In genomic region chrY:18904296-18904695, GRCh38 we compare ENCODE assay signal across 16 cellular contexts.
A peak's percentile ranks its signal among the peaks of the same experiment; 100 is the strongest.
DNase-seq lines count a peak whose midpoint lies in the region; ATAC-seq lines count a peak whose summit lies in the region.
"Had no signal": no experiment of that assay in that cellular context is flagged by ENCODE, and none has a peak within 500 bp of the region (broad histone marks: within the 10 kb centered on the region; RNA-seq: fewer than 3 reads in every experiment).

No MANE protein-coding gene starts in this region.

- peak; percentile 41 for DNase-seq in Right ventricle myocardium superior
- DNase-seq in left cardiac atrium: no peak
- DNase-seq in MG63: peak; percentile 28
- DNase-seq in fibroblast of gingiva (ENCODE audit: low read depth): peak; percentile 0
- DNase-seq in superior temporal gyrus (ENCODE audit: extremely low spot score): peak; percentile 27
- no peak for DNase-seq in cerebellar nuclear complex (lab: John Stamatoyannopoulos, UW)
- no peak for DNase-seq in DMS79 treated with DMSO at 0.1 percent for 48 hours (lab: John Stamatoyannopoulos, UW)
- DNase-seq in cortex of kidney (lab: John Stamatoyannopoulos, UW): no peak
- DNase-seq: AML-193; Calu3; CD8-positive, alpha-beta T cell; DND-41; EL; H9 had no signal

- H3K9me3 ChIP-seq in MG63: no peaks in the 10 kb centered on the region
- H3K9me3 ChIP-seq: A549, BLaER1 had no signal

- H3K36me3 ChIP-seq in MG63: no peaks in the 10 kb centered on the region
- H3K36me3 ChIP-seq: BLaER1 had no signal

- no peak for ATAC-seq in Right ventricle myocardium superior (ENCODE audit: poor library complexity)
- ATAC-seq in left cardiac atrium: no peak
- ATAC-seq: A549; CD8-positive, alpha-beta T cell had no signal

- intact Hi-C loops in Right ventricle myocardium superior (cut with DNase I): no loop called here
- intact Hi-C loops in left cardiac atrium (cut with DNase I): no loop called here

- no peak overlapping the region for H3K4me3 ChIP-seq in MG63
- H3K4me3 ChIP-seq: A549, BLaER1 had no signal

- no peaks in the 10 kb centered on the region for H3K27me3 ChIP-seq in MG63
- H3K27me3 ChIP-seq: BLaER1 had no signal

Comparison
In these comparisons a context has a peak if more than half of its experiments do, and no peak if none do; other contexts are left out.
1. DNase-seq: peak in Right ventricle myocardium superior (single experiment), MG63 (single experiment), fibroblast of gingiva (single experiment) and superior temporal gyrus (single experiment); none in left cardiac atrium (single experiment), cerebellar nuclear complex (0 of 2), DMS79 treated with DMSO at 0.1 percent for 48 hours (single experiment) and cortex of kidney (single experiment).